Comparison of ENCODE assay signal across 9 cellular contexts in the genomic region with DNA sequence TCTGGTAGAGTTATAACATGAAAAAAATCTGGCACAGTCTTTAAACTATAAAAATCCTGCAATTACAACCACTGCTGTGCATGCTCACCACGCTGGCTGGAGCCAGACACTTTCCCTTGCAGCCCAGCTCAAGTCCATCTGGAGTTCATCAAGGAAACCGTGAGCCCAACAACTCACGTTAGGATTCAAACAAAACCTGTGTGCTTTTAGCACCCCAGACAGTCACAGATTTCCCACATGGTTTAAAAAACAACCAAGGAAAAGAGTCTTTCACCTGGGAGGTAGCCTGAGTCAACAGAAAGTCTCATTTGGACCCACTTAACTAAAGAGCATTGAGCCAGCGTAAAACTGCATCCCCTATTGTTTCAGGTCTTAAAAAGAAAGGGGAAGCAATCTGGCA. TPM values are rescaled to one million over a fixed set of nuclear protein-coding genes. Genes with fewer than 3 reads are reported as not detected.
DNase-seq lines count a peak whose midpoint lies in the region; ATAC-seq, FAIRE-seq and TF ChIP-seq lines count a peak whose summit lies in the region.
"Had no signal": no experiment of that assay in that cellular context is flagged by ENCODE, and none has a peak within 500 bp of the region (broad histone marks: within the 10 kb centered on the region; RNA-seq: fewer than 3 reads in every experiment).

No MANE protein-coding gene starts in this region.

- POLR2A ChIA-PET in GM12878 (lab: Charles Lee), result no interaction called here
- POLR2A ChIA-PET in activated CD4-positive, alpha-beta memory T cell treated with anti-CD3 and anti-CD28 coated beads for 36 hours (lab: Charles Lee), result no interaction called here

- no peak for TF ChIP-seq EP300 in GM12878 (IDR thresholded peaks at IDR 0.05; ENCODE audit: borderline replicate concordance in 1 of 2, control insufficient read depth in 1 of 2, low read depth in 2 of 2, low read length in 2 of 2)

- no peaks in the 10 kb centered on the region for H4K20me1 ChIP-seq in GM12878 (ENCODE audit: control insufficient read depth, insufficient read depth)

- TF ChIP-seq CTCF in LNCaP clone FGC (IDR thresholded peaks at IDR 0.05; ENCODE audit: control insufficient read depth, extremely low read depth, insufficient read depth), result no peak
- no peak for TF ChIP-seq CTCF in GM12878 (IDR thresholded peaks at IDR 0.05 in 2 of 3, conservative IDR thresholded peaks at IDR 0.05 in 1 of 3; ENCODE audit: control insufficient read depth in 2 of 3, extremely low read depth in 1 of 3, insufficient read depth in 1 of 3, low read depth in 3 of 3, low read length in 3 of 3)
- no peak for TF ChIP-seq CTCF in kidney (IDR thresholded peaks at IDR 0.05; ENCODE audit: borderline replicate concordance, extremely low read depth, insufficient read depth)
- TF ChIP-seq CTCF in thoracic aorta (IDR thresholded peaks at IDR 0.05), result no peak

- in situ Hi-C loops in GM12878 (cut with MboI), result no loop called here
- in situ Hi-C loops in KBM-7 (cut with MboI; ENCODE audit: low pct_unique_long_range_greater_than_20kb, low sequenced_read_pairs), result no loop called here

- 34% methylated on average over 4 of the region's 4 CpGs for WGBS in GM12878 (ENCODE audit: insufficient coverage, insufficient replicate concordance, low lambda C conversion rate, missing lambda C conversion rate)

- no peak for TF ChIP-seq POLR2A in GM12878 (IDR thresholded peaks at IDR 0.05; ENCODE audit: low read depth, low read length)

- H3K4me1 ChIP-seq in GM12878 (ENCODE audit: control insufficient read depth, insufficient read depth, low read length) (no peaks in the 10 kb centered on the region), kidney (ENCODE audit: control insufficient read depth in 1 of 2, insufficient read depth in 1 of 2, low read depth in 1 of 2, low read length in 2 of 2) (peaks cover 0 to 9% of the 10 kb centered on the region in 2 donors), thoracic aorta (ENCODE audit: control insufficient read depth in 1 of 2, low read depth in 2 of 2) (peaks cover 17 to 39% of the 10 kb centered on the region in 2 donors)

- DNase-seq in LNCaP clone FGC (ENCODE audit: low read depth) (peak; percentile 73), GM12878 (ENCODE audit: low read depth, low spot score) (no peak), kidney (no peak), thoracic aorta (ENCODE audit: low spot score) (no peak), KBM-7 (no peak)
- DNase-seq in activated CD4-positive, alpha-beta memory T cell treated with anti-CD3 and anti-CD28 coated beads for 36 hours, result no peak
- DNase-seq in stimulated activated CD4-positive, alpha-beta T cell treated with anti-CD3 and anti-CD28 coated beads, Interleukin-4, amount 100 ng/mL, for 1 hour, result no peak
- DNase-seq: activated CD4-positive, alpha-beta T cell treated with anti-CD3 and anti-CD28 coated beads for 48 hours had no signal

- peaks cover 32% of the 10 kb centered on the region for H3K27me3 Mint-ChIP-seq in stimulated activated memory B cell treated with anti-CD40 and anti-IgM and Interleukin-4, amounts not matched to agents 10 μg/mL and 1 μg/mL and 100 μg/mL, for 72 hours
- peaks cover 23% of the 10 kb centered on the region for H3K27me3 Mint-ChIP-seq in activated CD4-positive, alpha-beta memory T cell treated with anti-CD3 and anti-CD28 coated beads for 36 hours

- H3K27ac ChIP-seq in GM12878 (ENCODE audit: control insufficient read depth, insufficient read depth) (no peak overlapping the region), kidney (ENCODE audit: low read depth in 2 of 2, low read length in 2 of 2) (no peak overlapping the region), thoracic aorta (peak overlapping the region; percentile 26 to 92)

- ATAC-seq in GM12878 (no peak), thoracic aorta (ENCODE audit: insufficient number of reproducible peaks, low FRiP score, low read depth) (no peak)
- ATAC-seq in stimulated activated memory B cell treated with anti-CD40 and anti-IgM and Interleukin-4, amounts not matched to agents 10 μg/mL and 1 μg/mL and 100 μg/mL, for 72 hours, result no peak

- no TSS peak for BruUV-seq in GM12878 (replicated peaks; lab: Mats Ljungman, UMichigan)

- H3K9me3 ChIP-seq in GM12878 (replicated peaks; ENCODE audit: control insufficient read depth, insufficient read depth, low read length) (no peaks in the 10 kb centered on the region), kidney (ENCODE audit: control insufficient read depth in 1 of 2, low read length in 2 of 2) (no peaks in the 10 kb centered on the region), thoracic aorta (no peaks in the 10 kb centered on the region)

- peaks cover 30% of the 10 kb centered on the region for H3K79me2 ChIP-seq in GM12878 (ENCODE audit: control insufficient read depth, insufficient read depth, low read length)

- H3K9ac ChIP-seq in GM12878 (ENCODE audit: control insufficient read depth, insufficient read depth, low read length) (peak overlapping the region; percentile 29; the same call in 1 of the 2 replicates), kidney (ENCODE audit: low read length in 2 of 2) (peak overlapping the region in 1 of 2 donors; percentile 53)

- no peaks in the 10 kb centered on the region for H3K4me1 Mint-ChIP-seq in stimulated activated memory B cell treated with anti-CD40 and anti-IgM and Interleukin-4, amounts not matched to agents 10 μg/mL and 1 μg/mL and 100 μg/mL, for 72 hours
- peaks cover 6% of the 10 kb centered on the region for H3K4me1 Mint-ChIP-seq in activated CD4-positive, alpha-beta memory T cell treated with anti-CD3 and anti-CD28 coated beads for 36 hours (ENCODE audit: low read depth)

- no peak for TF ChIP-seq RAD21 in GM12878 (IDR thresholded peaks at IDR 0.05; ENCODE audit: insufficient read depth, low read depth, low read length)

- H3K9me3 Mint-ChIP-seq in stimulated activated memory B cell treated with anti-CD40 and anti-IgM and Interleukin-4, amounts not matched to agents 10 μg/mL and 1 μg/mL and 100 μg/mL, for 72 hours, result peaks cover 3% of the 10 kb centered on the region
- peaks cover 2% of the 10 kb centered on the region for H3K9me3 Mint-ChIP-seq in activated CD4-positive, alpha-beta memory T cell treated with anti-CD3 and anti-CD28 coated beads for 36 hours

- no peak overlapping the region; the same call in 1 of the 2 replicates for H2AFZ ChIP-seq in GM12878 (ENCODE audit: control insufficient read depth, low read depth, low read length)

- CTCF ChIA-PET in GM12878 (lab: Yijun Ruan, JAX), result no interaction called here
- CTCF ChIA-PET in activated CD4-positive, alpha-beta memory T cell treated with anti-CD3 and anti-CD28 coated beads for 36 hours (lab: Charles Lee), result no interaction called here

- H3K27me3 ChIP-seq in GM12878 (replicated peaks in 1 of 2; ENCODE audit: control insufficient read depth in 2 of 2, insufficient read depth in 2 of 2, low read length in 1 of 2) (no peaks in the 10 kb centered on the region), thoracic aorta (replicated peaks; ENCODE audit: insufficient read depth) (no peaks in the 10 kb centered on the region)

- RAD21 ChIA-PET in GM12878 (lab: Charles Lee; ENCODE audit: unreplicated experiment), result no interaction called here

- intact Hi-C loops in GM12878 (cut with micrococcal nuclease; ENCODE audit: unreplicated experiment) (no loop called here), kidney (cut with DNase I) (no loop called here)
- intact Hi-C loops in activated CD4-positive, alpha-beta memory T cell treated with anti-CD3 and anti-CD28 coated beads for 36 hours (cut with micrococcal nuclease), result no loop called here

- SMC1A ChIA-PET in GM12878 (lab: Charles Lee; ENCODE audit: uncharacterized antibody, unreplicated experiment), result no interaction called here

- no peak for FAIRE-seq in GM12878 (lab: Jason Lieb, UNC)
- no peak for FAIRE-seq in kidney (lab: Jason Lieb, UNC)

- H3K36me3 ChIP-seq in GM12878 (ENCODE audit: control insufficient read depth in 2 of 2, insufficient read depth in 2 of 2, low read length in 1 of 2), result no peaks in the 10 kb centered on the region
- peaks cover under 1 to 12% of the 10 kb centered on the region in 2 donors for H3K36me3 ChIP-seq in kidney (ENCODE audit: control insufficient read depth in 1 of 2, insufficient read depth in 2 of 2, low read length in 2 of 2)
- peaks cover 14% of the 10 kb centered on the region for H3K36me3 ChIP-seq in thoracic aorta

- H3K4me3 ChIP-seq in LNCaP clone FGC (ENCODE audit: low read depth, low read length) (peak overlapping the region; percentile 34), GM12878 (no peak overlapping the region; the same call in 1 of the 2 replicates), kidney (ENCODE audit: low read length in 2 of 2) (peak overlapping the region; percentile 32 to 42), thoracic aorta (peak overlapping the region; percentile 81)

- H3K4me3 Mint-ChIP-seq in stimulated activated memory B cell treated with anti-CD40 and anti-IgM and Interleukin-4, amounts not matched to agents 10 μg/mL and 1 μg/mL and 100 μg/mL, for 72 hours, result no peak overlapping the region
- no peak overlapping the region for H3K4me3 Mint-ChIP-seq in activated CD4-positive, alpha-beta memory T cell treated with anti-CD3 and anti-CD28 coated beads for 36 hours

- H3K4me2 ChIP-seq in GM12878 (ENCODE audit: control insufficient read depth, insufficient read depth), result peak overlapping the region; percentile 60; the same call in 1 of the 2 replicates

- no peak overlapping the region for H3K27ac Mint-ChIP-seq in stimulated activated memory B cell treated with anti-CD40 and anti-IgM and Interleukin-4, amounts not matched to agents 10 μg/mL and 1 μg/mL and 100 μg/mL, for 72 hours
- no peak overlapping the region for H3K27ac Mint-ChIP-seq in activated CD4-positive, alpha-beta memory T cell treated with anti-CD3 and anti-CD28 coated beads for 36 hours

- H3K36me3 Mint-ChIP-seq in stimulated activated memory B cell treated with anti-CD40 and anti-IgM and Interleukin-4, amounts not matched to agents 10 μg/mL and 1 μg/mL and 100 μg/mL, for 72 hours, result no peaks in the 10 kb centered on the region
- H3K36me3 Mint-ChIP-seq in activated CD4-positive, alpha-beta memory T cell treated with anti-CD3 and anti-CD28 coated beads for 36 hours, result no peaks in the 10 kb centered on the region

RNA-seq across cellular contexts. Expression of a gene that starts 4.7 kb away (rescaled TPM):
- total RNA-seq in GM12878 (2013; cell fraction: nucleolus; rRNA removed), result 2.3 and 4.1 TPM in 2 replicates
- total RNA-seq in GM12878 (2014; rRNA removed), result 7.7 and 9.4 TPM in 2 replicates
- total RNA-seq in GM12878 (2014; rRNA removed; fragmentation: Illumina TruSeq; extraction: Trizol), result 7.2 and 8.9 TPM in 2 replicates
- total RNA-seq in GM12878 (2021), result 6.1 and 8.5 TPM in 2 replicates
- 3.4 TPM for polyA plus RNA-seq in GM12878 (2011; ENCODE audit: low read depth)
- 1.4 and 2.1 TPM in 2 replicates for polyA plus RNA-seq in GM12878 (2011; rRNA removed)
- polyA plus RNA-seq in GM12878 (2011; cell fraction: cytosol; rRNA removed), result 0.99 and 1.1 TPM in 2 replicates
- 2.0 and 2.9 TPM in 2 replicates for polyA plus RNA-seq in GM12878 (2011; cell fraction: nucleus; rRNA removed)
- polyA plus RNA-seq in GM12878 (2012), result 3.2 and 4.8 TPM in 2 replicates
- 4.1 and 9.0 TPM in 2 replicates for polyA plus RNA-seq in GM12878 (2014; fragmentation: Illumina TruSeq; extraction: Trizol)
- polyA plus RNA-seq in GM12878 (2014; fragmentation: Nextera tagmentation; extraction: Ambion mirVana), result 1 to 10 TPM in 1 of 2 experiments, under 1 TPM in 1; 0.95 to 1.1 TPM
- polyA plus RNA-seq in GM12878 (2014; rRNA removed), result 3.4 and 6.8 TPM in 2 replicates
- 1 to 10 TPM; 4.7 to 5.2 TPM for polyA plus RNA-seq in GM12878 (2016; fragmentation: Nextera tagmentation; extraction: Ambion mirVana)
- 3.2 and 5.0 TPM in 2 replicates for polyA minus RNA-seq in GM12878 (2011; rRNA and poly(A)+ RNA removed)
- polyA minus RNA-seq in GM12878 (2011; cell fraction: cytosol; rRNA and poly(A)+ RNA removed), result 0.94 and 1.2 TPM in 2 replicates
- 2.9 and 6.4 TPM in 2 replicates for polyA minus RNA-seq in GM12878 (2011; cell fraction: nucleus; rRNA and poly(A)+ RNA removed)
- 40.5 TPM for total RNA-seq in kidney
- 4.4 TPM for polyA plus RNA-seq in kidney (ENCODE audit: insufficient read depth, low read depth, low replicate concordance)
- 10 to 100 TPM; 34.4 to 70.0 TPM for total RNA-seq in thoracic aorta
- total RNA-seq in activated CD4-positive, alpha-beta memory T cell treated with anti-CD3 and anti-CD28 coated beads for 36 hours, result under 1 TPM in 1 of 2 experiments, not detected in 1; 0.19 TPM

Comparison
In these comparisons a context has a peak if more than half of its experiments do, and no peak if none do; other contexts are left out.
1. H3K27ac ChIP-seq: peak in thoracic aorta (2 of 2); none in GM12878 (single experiment) and kidney (0 of 2).